Comparison of ENCODE assay signal across 23 cellular contexts in the genomic region with DNA sequence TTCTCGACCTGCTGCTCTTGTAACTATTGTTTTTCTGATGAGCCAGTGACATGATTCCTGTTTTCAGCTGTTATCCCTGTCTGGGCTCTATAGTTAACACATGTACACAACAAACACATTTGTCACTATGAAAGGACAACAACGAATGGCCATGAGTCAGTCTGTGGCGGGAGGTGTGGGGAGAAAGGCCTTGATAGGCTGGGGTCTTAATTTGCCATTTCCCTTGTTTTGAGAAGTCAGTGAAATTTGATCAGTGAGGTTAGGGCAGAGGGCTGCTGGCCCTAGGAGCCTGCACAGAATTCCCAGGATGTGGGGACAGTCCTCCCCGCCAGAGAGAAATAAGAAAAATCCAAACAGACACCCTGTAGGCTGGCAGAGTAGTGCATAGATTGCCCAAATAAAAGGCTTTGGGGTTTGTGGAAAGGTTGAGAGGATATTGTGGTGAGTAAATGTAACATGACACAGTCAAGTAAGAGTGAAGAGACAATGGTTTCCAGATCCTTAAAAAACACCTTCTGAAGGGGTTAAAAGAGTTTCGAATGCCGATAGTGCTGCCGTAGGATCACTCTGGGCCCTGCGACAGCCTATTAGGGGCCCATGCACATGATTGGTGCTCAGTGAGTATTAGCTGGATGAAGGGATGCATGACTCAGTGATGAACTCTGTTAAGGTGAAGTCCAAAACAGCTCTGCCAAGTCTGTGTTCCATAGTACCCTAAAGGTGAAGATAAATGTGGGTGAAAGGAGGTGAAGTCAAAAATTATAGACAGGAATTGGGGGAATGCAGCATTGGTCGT.
A peak's percentile ranks its signal among the peaks of the same experiment; 100 is the strongest.
DNase-seq lines count a peak whose midpoint lies in the region; ATAC-seq and TF ChIP-seq lines count a peak whose summit lies in the region.
"Had no signal": no experiment of that assay in that cellular context is flagged by ENCODE, and none has a peak within 500 bp of the region (broad histone marks: within the 10 kb centered on the region; RNA-seq: fewer than 3 reads in every experiment).

No MANE protein-coding gene starts in this region.

- DNase-seq in KBM-7 (peak; percentile 38), iris pigment epithelial cell (ENCODE audit: low read depth) (peak; percentile 6), gastrocnemius medialis (no peak), SHP77 (lab: John Stamatoyannopoulos, UW) (no peak), DMS53 treated with DMSO at 0.1 percent for 48 hours (lab: John Stamatoyannopoulos, UW; ENCODE audit: unreplicated experiment) (no peak), COR-L47 (lab: John Stamatoyannopoulos, UW) (no peak)
- DNase-seq: activated naive CD8-positive, alpha-beta T cell treated with anti-CD3 and anti-CD28 coated beads for 36 hours; cortex of kidney; foreskin melanocyte; lower lobe of right lung; naive B cell; NCI-H1417 treated with DMSO at 0.1 percent for 48 hours; NCI-H748 treated with DMSO at 0.1 percent for 48 hours; PC-9; small intestine; stimulated activated CD4-positive, alpha-beta T cell treated with anti-CD3 and anti-CD28 coated beads, Interleukin-2, amount 100 ng/mL, for 48 hours; stimulated activated naive CD8-positive, alpha-beta T cell treated with anti-CD3 and anti-CD28 coated beads, Interleukin-15, amount 100 ng/mL, for 72 hours; trophoblast cell had no signal

- peak; percentile 29 to 30 for ATAC-seq in gastrocnemius medialis
- ATAC-seq: activated CD4-positive, CD25-positive, alpha-beta regulatory T cell treated with anti-CD3 and anti-CD28 coated beads, Interleukin-2, amount 50 U/mL, for 24 hours; lower lobe of right lung; stimulated activated naive CD8-positive, alpha-beta T cell treated with anti-CD3 and anti-CD28 coated beads, Interleukin-15, amount 100 ng/mL, for 72 hours had no signal

- H3K36me3 ChIP-seq in gastrocnemius medialis = no peaks in the 10 kb centered on the region
- H3K36me3 ChIP-seq: lower lobe of right lung had no signal

- peak overlapping the region in 4 of 5 experiments; percentile 32 to 65 (median 45) for H3K27ac Mint-ChIP-seq in brain
- H3K27ac Mint-ChIP-seq: activated naive CD8-positive, alpha-beta T cell treated with anti-CD3 and anti-CD28 coated beads for 36 hours; naive B cell; stimulated activated naive CD8-positive, alpha-beta T cell treated with anti-CD3 and anti-CD28 coated beads, Interleukin-15, amount 100 ng/mL, for 72 hours; T-helper 2 cell treated with Interferon-gamma antibody and Interleukin-4, amounts not matched to agents 5 μg/mL and 100 μg/mL, for 36 hours had no signal

- H3K9me3 Mint-ChIP-seq in brain = no peaks in the 10 kb centered on the region
- H3K9me3 Mint-ChIP-seq: stimulated activated naive CD8-positive, alpha-beta T cell treated with anti-CD3 and anti-CD28 coated beads, Interleukin-15, amount 100 ng/mL, for 72 hours; T-helper 2 cell treated with Interferon-gamma antibody and Interleukin-4, amounts not matched to agents 5 μg/mL and 100 μg/mL, for 36 hours had no signal

- H3K27ac ChIP-seq in gastrocnemius medialis = peak overlapping the region; percentile 81 to 95 (median 89)
- H3K27ac ChIP-seq: epithelial cell of prostate, lower lobe of right lung, PC-9, SK-N-MC had no signal

- no peak overlapping the region for H3K4me3 ChIP-seq in gastrocnemius medialis
- H3K4me3 ChIP-seq: lower lobe of right lung, PC-9, SK-N-MC had no signal

- H3K4me1 Mint-ChIP-seq in brain = peaks cover 45% of the 10 kb centered on the region
- H3K4me1 Mint-ChIP-seq: naive B cell had no signal

- H3K27me3 Mint-ChIP-seq in brain = no peaks in the 10 kb centered on the region

- TF ChIP-seq POLR2A in gastrocnemius medialis (IDR thresholded peaks at IDR 0.05) = no peak

- intact Hi-C loops in gastrocnemius medialis (cut with DNase I; ENCODE audit: low total_unique reads) = loop anchor here (2.0 kb wide), 1 partner anchor 32 kb away; no protein-coding TSS in a partner anchor

- peaks cover 35% of the 10 kb centered on the region for H3K36me3 Mint-ChIP-seq in brain
- H3K36me3 Mint-ChIP-seq: activated naive CD8-positive, alpha-beta T cell treated with anti-CD3 and anti-CD28 coated beads for 36 hours; naive B cell had no signal

- TF ChIP-seq CTCF in brain (conservative IDR thresholded peaks at IDR 0.05) (no peak), gastrocnemius medialis (IDR thresholded peaks at IDR 0.05 in 4 of 5, conservative IDR thresholded peaks at IDR 0.05 in 1 of 5) (no peak)

- in situ Hi-C loops in KBM-7 (cut with MboI; ENCODE audit: low pct_unique_long_range_greater_than_20kb, low sequenced_read_pairs) (no loop called here), gastrocnemius medialis (cut with MboI; ENCODE audit: low sequenced_read_pairs in 4 of 4) (no loop called here)

- peaks cover 33 to 35% of the 10 kb centered on the region in 2 donors for H3K4me1 ChIP-seq in gastrocnemius medialis
- H3K4me1 ChIP-seq: lower lobe of right lung had no signal

- H3K9me3 ChIP-seq in gastrocnemius medialis = no peaks in the 10 kb centered on the region
- H3K9me3 ChIP-seq: lower lobe of right lung had no signal

- H3K4me3 Mint-ChIP-seq in brain = no peak overlapping the region
- H3K4me3 Mint-ChIP-seq: activated naive CD8-positive, alpha-beta T cell treated with anti-CD3 and anti-CD28 coated beads for 36 hours; naive B cell; stimulated activated naive CD8-positive, alpha-beta T cell treated with anti-CD3 and anti-CD28 coated beads, Interleukin-15, amount 100 ng/mL, for 72 hours; T-helper 2 cell treated with Interferon-gamma antibody and Interleukin-4, amounts not matched to agents 5 μg/mL and 100 μg/mL, for 36 hours had no signal

- no peaks in the 10 kb centered on the region for H3K27me3 ChIP-seq in gastrocnemius medialis

Comparison
In these comparisons a context has a peak if more than half of its experiments do, and no peak if none do; other contexts are left out.
1. DNase-seq: peak in KBM-7 (single experiment) and iris pigment epithelial cell (single experiment); none in gastrocnemius medialis (0 of 2), SHP77 (0 of 2), DMS53 treated with DMSO at 0.1 percent for 48 hours (single experiment) and COR-L47 (single experiment).